Comparison of ENCODE assay signal across 8 cellular contexts in genomic region chr14:24817638-24818053, GRCh38.
A peak's percentile ranks its signal among the peaks of the same experiment; 100 is the strongest.
DNase-seq lines count a peak whose midpoint lies in the region; ATAC-seq and TF ChIP-seq lines count a peak whose summit lies in the region.

No MANE protein-coding gene starts in this region.

- TF ChIP-seq CTCF in dorsolateral prefrontal cortex (IDR thresholded peaks at IDR 0.05 in 54 of 56, conservative IDR thresholded peaks at IDR 0.05 in 2 of 56; ENCODE audit: low read depth in 1 of 56, partially characterized antibody in 56 of 56), result peak in 53 of 56 donors; percentile 6 to 71 (median 45)
- peak in 3 of 4 donors; percentile 9 to 22 (median 22) for TF ChIP-seq CTCF in right lobe of liver (IDR thresholded peaks at IDR 0.05)
- no peak for TF ChIP-seq CTCF in GM10266 (IDR thresholded peaks at IDR 0.05; ENCODE audit: control insufficient read depth, insufficient read depth, low read depth, missing control alignments)
- TF ChIP-seq CTCF in GM13977 (IDR thresholded peaks at IDR 0.05; ENCODE audit: extremely low read depth, insufficient read depth, missing control alignments), result no peak

- H3K4me3 ChIP-seq in dorsolateral prefrontal cortex (no peak overlapping the region), right lobe of liver (peak overlapping the region; percentile 21 to 44 (median 22))

- ATAC-seq in right lobe of liver (peak in 3 of 4 donors; percentile 2 to 4 (median 2)), HG03460 (IDR thresholded peaks at IDR 0.05; ENCODE audit: unreplicated experiment) (no peak)

- intact Hi-C loops in dorsolateral prefrontal cortex (cut with DNase I) (loop anchor here (5.0 kb wide), 2 partner anchors 225 to 230 kb away; no protein-coding TSS in a partner anchor), right lobe of liver (cut with DNase I) (no loop called here)

- no peaks in the 10 kb centered on the region for H3K27me3 ChIP-seq in dorsolateral prefrontal cortex
- H3K27me3 ChIP-seq in right lobe of liver, result no peaks in the 10 kb centered on the region

- in situ Hi-C loops in GM13977 (cut with MboI; ENCODE audit: low pct_unique_long_range_greater_than_20kb, low sequenced_read_pairs, unreplicated experiment), result loop anchor here (25.0 kb wide), 1 partner anchor 320 kb away; no protein-coding TSS in a partner anchor

- DNase-seq in AG08396 (ENCODE audit: low spot score), result peak; percentile 23
- peak; percentile 29 for DNase-seq in HT1080 (ENCODE audit: low read depth)
- peak in 1 of 10 donors; percentile 45 for DNase-seq in dorsolateral prefrontal cortex
- no peak for DNase-seq in right lobe of liver
- no peak for DNase-seq in CD1c-positive myeloid dendritic cell (ENCODE audit: extremely low spot score)
- DNase-seq in GM10266 (ENCODE audit: extremely low spot score), result no peak
- no peak for DNase-seq in GM13977 (ENCODE audit: low spot score)

- no peak for TF ChIP-seq POLR2A in right lobe of liver (IDR thresholded peaks at IDR 0.05)

- H3K4me1 ChIP-seq in right lobe of liver, result peaks cover 0 to 67% (median 20%) of the 10 kb centered on the region in 4 donors

- H3K27ac ChIP-seq in dorsolateral prefrontal cortex, result peak overlapping the region in 35 of 59 donors; percentile 1 to 67 (median 38)
- peak overlapping the region; percentile 81 to 95 (median 92) for H3K27ac ChIP-seq in right lobe of liver

- WGBS in right lobe of liver (ENCODE audit: insufficient coverage, low coverage, low lambda C conversion rate, missing lambda C conversion rate), result 12% methylated on average over 5 of the region's 6 CpGs

- no peaks in the 10 kb centered on the region for H3K9me3 ChIP-seq in right lobe of liver

- H3K36me3 ChIP-seq in right lobe of liver, result no peaks in the 10 kb centered on the region

Comparison
In these comparisons a context has a peak if more than half of its experiments do, and no peak if none do; other contexts are left out.
1. DNase-seq: peak in AG08396 (single experiment) and HT1080 (single experiment); none in right lobe of liver (0 of 3), CD1c-positive myeloid dendritic cell (single experiment), GM10266 (single experiment) and GM13977 (single experiment).
2. H3K4me3 ChIP-seq: peak in right lobe of liver (3 of 3); none in dorsolateral prefrontal cortex (0 of 59).
3. CTCF ChIP-seq: peak in dorsolateral prefrontal cortex (53 of 56) and right lobe of liver (3 of 4); none in GM10266 (single experiment) and GM13977 (single experiment).
4. intact Hi-C loops: an anchor here in dorsolateral prefrontal cortex (5.0 kb wide); none called in right lobe of liver.